In the genomic region with DNA sequence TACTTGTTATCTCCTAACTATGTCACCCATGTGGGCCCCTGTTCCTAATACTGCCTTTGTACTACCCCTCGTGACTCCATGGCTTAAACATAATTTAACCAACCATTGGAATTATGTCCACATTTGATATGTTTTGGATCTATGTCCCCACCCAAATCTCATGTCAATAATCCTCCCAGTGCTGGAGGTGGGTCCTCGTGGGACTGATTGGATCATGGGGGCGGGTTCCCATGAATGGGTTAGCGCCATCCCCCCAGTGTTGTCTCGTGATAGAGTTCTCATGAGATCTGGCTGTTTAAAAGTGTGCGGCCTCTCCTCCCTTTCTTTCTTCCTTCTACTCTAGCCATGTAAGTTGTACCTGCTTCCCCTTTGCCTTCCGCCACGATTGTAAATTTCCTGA, we compare ENCODE assay signal across 1 cellular context.
TF ChIP-seq lines count a peak whose summit lies in the region.

No MANE protein-coding gene starts in this region.

TF ChIP-seq in K562, 482 proteins besides CTCF, POLR2A, EP300 and RAD21:
- TF ChIP-seq, protein P1, sequence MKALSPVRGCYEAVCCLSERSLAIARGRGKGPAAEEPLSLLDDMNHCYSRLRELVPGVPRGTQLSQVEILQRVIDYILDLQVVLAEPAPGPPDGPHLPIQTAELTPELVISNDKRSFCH (CRISPR knock-in tag; IDR thresholded peaks at IDR 0.05): no peak
- TF ChIP-seq, protein P1 (tag; IDR thresholded peaks at IDR 0.05): peak; percentile 55; the same call in 1 of the 2 replicates
- peak in 1 of 2 experiments; percentile 38; a peak in 1 of 4 replicates for TF ChIP-seq TRIM24 (IDR thresholded peaks at IDR 0.05)
- peak; percentile 28; the same call in 1 of the 2 replicates for TF ChIP-seq CHAMP1 (IDR thresholded peaks at IDR 0.05)
- TF ChIP-seq NR2C2 (CRISPR knock-in tag; IDR thresholded peaks at IDR 0.05): no peak
- no peak for TF ChIP-seq NR2C2 (tag; IDR thresholded peaks at IDR 0.05)
- TF ChIP-seq RAD51 (IDR thresholded peaks at IDR 0.05; ENCODE audit: borderline replicate concordance, low read depth): no peak
- 0 out of 2 replicates have a peak, but pooled peaks have one; percentile 20 for TF ChIP-seq MIER1 (IDR thresholded peaks at IDR 0.05; ENCODE audit: low read depth)
- TF ChIP-seq CC2D1A (IDR thresholded peaks at IDR 0.05): peak; percentile 66; the same call in 1 of the 2 replicates
- peak; percentile 24; the same call in 1 of the 2 replicates for TF ChIP-seq GATA2 (CRISPR knock-in tag; IDR thresholded peaks at IDR 0.05)
- TF ChIP-seq PHF20 (IDR thresholded peaks at IDR 0.05; ENCODE audit: partially characterized antibody): peak; percentile 10
- TF ChIP-seq E2F4 (CRISPR knock-in tag; IDR thresholded peaks at IDR 0.05; ENCODE audit: low read depth): no peak
- TF ChIP-seq BACH1 (tag; IDR thresholded peaks at IDR 0.05): peak; percentile 7; the same call in 1 of the 2 replicates
TF ChIP-seq in K562: peak in this region for 8.
